Comparison of ENCODE assay signal across 12 cellular contexts in the genomic region with DNA sequence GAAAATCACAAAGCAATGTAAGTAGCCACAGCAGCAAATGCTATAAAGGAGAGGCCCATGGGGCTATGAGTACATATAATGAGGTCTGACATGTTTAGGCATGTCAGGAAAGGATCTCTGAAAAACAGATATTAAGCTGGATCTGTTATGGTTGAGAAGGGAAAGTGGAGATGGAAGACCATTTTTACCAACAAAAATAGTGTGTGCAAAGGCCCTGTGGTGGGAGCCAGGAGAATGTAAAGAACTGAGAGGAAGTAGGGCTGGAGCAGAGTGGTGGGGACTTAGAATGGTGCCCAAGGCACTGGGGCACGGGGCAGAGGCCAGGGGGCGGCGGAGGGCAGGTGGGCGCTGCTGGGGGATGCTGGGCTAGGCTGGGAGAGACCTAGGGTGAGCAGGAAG. TPM values are rescaled to one million over a fixed set of nuclear protein-coding genes. Genes with fewer than 3 reads are reported as not detected.
DNase-seq lines count a peak whose midpoint lies in the region; TF ChIP-seq lines count a peak whose summit lies in the region.
"Had no signal": no experiment of that assay in that cellular context is flagged by ENCODE, and none has a peak within 500 bp of the region (broad histone marks: within the 10 kb centered on the region; RNA-seq: fewer than 3 reads in every experiment).

No MANE protein-coding gene starts in this region.

- H3K27me3 ChIP-seq in SJSA1 (replicated peaks) = no peaks in the 10 kb centered on the region
- no peaks in the 10 kb centered on the region for H3K27me3 ChIP-seq in smooth muscle cell (ENCODE audit: low read depth)
- H3K27me3 ChIP-seq: testis had no signal

- H3K79me2 ChIP-seq in smooth muscle cell (ENCODE audit: low read depth) = no peaks in the 10 kb centered on the region

- peak overlapping the region; percentile 57 for H3K9ac ChIP-seq in smooth muscle cell (ENCODE audit: low read depth)

- H3K4me3 ChIP-seq in SJSA1 = no peak overlapping the region
- no peak overlapping the region for H3K4me3 ChIP-seq in smooth muscle cell
- H3K4me3 ChIP-seq: testis had no signal

- no peak for DNase-seq in activated T-cell treated with anti-CD3 and anti-CD28 coated beads, Interleukin-2, amount 50 U/mL, for 24 hours
- DNase-seq in activated T-cell treated with anti-CD3 and anti-CD28 coated beads for 4 hours = no peak
- no peak for DNase-seq in SJSA1 (ENCODE audit: low read depth in 1 of 2, low spot score in 2 of 2)
- no peak for DNase-seq in epithelial cell of prostate (ENCODE audit: low read depth, low spot score)
- DNase-seq in smooth muscle cell (lab: John Stamatoyannopoulos, UW; ENCODE audit: unreplicated experiment) = no peak
- no peak for DNase-seq in NCI-H226
- no peak for DNase-seq in stimulated activated CD4-positive, alpha-beta T cell treated with anti-CD3 and anti-CD28 coated beads, Interleukin-15, amount 100 ng/mL, for 24 hours
- DNase-seq in occipital lobe (lab: John Stamatoyannopoulos, UW) = no peak
- DNase-seq: activated B cell treated with CpG ODN at 0.5 μM for 24 hours, DMS79 treated with DMSO at 0.1 percent for 48 hours, SHP77 treated with DMSO at 0.1 percent for 48 hours had no signal

- no peaks in the 10 kb centered on the region for H3K36me3 Mint-ChIP-seq in activated T-cell treated with anti-CD3 and anti-CD28 coated beads, Interleukin-2, amount 50 U/mL, for 24 hours (ENCODE audit: low read depth)

- peaks cover 71% of the 10 kb centered on the region for H3K4me1 Mint-ChIP-seq in activated T-cell treated with anti-CD3 and anti-CD28 coated beads, Interleukin-2, amount 50 U/mL, for 24 hours (ENCODE audit: low read depth)

- peak overlapping the region; percentile 28 for H3K4me3 Mint-ChIP-seq in activated T-cell treated with anti-CD3 and anti-CD28 coated beads, Interleukin-2, amount 50 U/mL, for 24 hours
- H3K4me3 Mint-ChIP-seq: activated B cell treated with CpG ODN at 0.5 μM for 24 hours had no signal

- H3F3A ChIP-seq in smooth muscle cell (ENCODE audit: low read depth) = peaks cover 14% of the 10 kb centered on the region

- peak overlapping the region; percentile 79 for H3K27ac Mint-ChIP-seq in activated T-cell treated with anti-CD3 and anti-CD28 coated beads, Interleukin-2, amount 50 U/mL, for 24 hours
- H3K27ac Mint-ChIP-seq: activated B cell treated with CpG ODN at 0.5 μM for 24 hours had no signal

- H3K4me1 ChIP-seq in SJSA1 (replicated peaks) (peaks cover 25% of the 10 kb centered on the region), smooth muscle cell (ENCODE audit: low read depth) (peaks cover 10% of the 10 kb centered on the region)

- H3K9me3 ChIP-seq in SJSA1 (replicated peaks) (no peaks in the 10 kb centered on the region), smooth muscle cell (replicated peaks; ENCODE audit: low read depth) (no peaks in the 10 kb centered on the region)
- H3K9me3 ChIP-seq: testis had no signal

- H2AFZ ChIP-seq in smooth muscle cell (ENCODE audit: low read depth) = no peak overlapping the region

- peak overlapping the region; percentile 62 for H3K4me2 ChIP-seq in smooth muscle cell

- no peak for TF ChIP-seq CTCF in smooth muscle cell (IDR thresholded peaks at IDR 0.05; ENCODE audit: borderline replicate concordance, insufficient read depth, poor library complexity, severe bottlenecking)

- H4K20me1 ChIP-seq in smooth muscle cell (ENCODE audit: low read depth) = no peaks in the 10 kb centered on the region

- H3K27me3 Mint-ChIP-seq in activated T-cell treated with anti-CD3 and anti-CD28 coated beads, Interleukin-2, amount 50 U/mL, for 24 hours = no peaks in the 10 kb centered on the region
- H3K27me3 Mint-ChIP-seq: activated B cell treated with CpG ODN at 0.5 μM for 24 hours had no signal

- no peaks in the 10 kb centered on the region for H3K36me3 ChIP-seq in SJSA1
- H3K36me3 ChIP-seq in smooth muscle cell (ENCODE audit: low read depth) = no peaks in the 10 kb centered on the region

- H3K27ac ChIP-seq in SJSA1 = 0 out of 2 replicates have a peak overlapping the region, but pooled peaks have one; percentile 2
- H3K27ac ChIP-seq in epithelial cell of prostate = peak overlapping the region; percentile 61
- H3K27ac ChIP-seq in smooth muscle cell (ENCODE audit: low read depth) = peak overlapping the region; percentile 96
- H3K27ac ChIP-seq: testis had no signal

- no peaks in the 10 kb centered on the region for H3K9me3 Mint-ChIP-seq in activated T-cell treated with anti-CD3 and anti-CD28 coated beads, Interleukin-2, amount 50 U/mL, for 24 hours
- H3K9me3 Mint-ChIP-seq: activated B cell treated with CpG ODN at 0.5 μM for 24 hours had no signal

- WGBS in smooth muscle cell (ENCODE audit: low lambda C conversion rate) = 87% methylated on average over 4 of the region's 4 CpGs

RNA-seq across cellular contexts. Expression of a gene that starts 5.1 kb away (rescaled TPM):
- total RNA-seq in SJSA1 (2014; rRNA removed; shearing (Covaris generic)) = 40.2 and 122 TPM in 2 replicates
- 127 and 143 TPM in 2 replicates for total RNA-seq in smooth muscle cell
- polyA plus RNA-seq in smooth muscle cell = 60.5 and 61.1 TPM in 2 replicates
- total RNA-seq in occipital lobe = 112 TPM

Comparison
In these comparisons a context has a peak if more than half of its experiments do, and no peak if none do; other contexts are left out.
1. H3K27ac ChIP-seq: peak in every context shown above with its lines; median percentile 96 in smooth muscle cell; 61 in epithelial cell of prostate; 2 in SJSA1.